Comparison of ENCODE assay signal across 11 cellular contexts in the genomic region with DNA sequence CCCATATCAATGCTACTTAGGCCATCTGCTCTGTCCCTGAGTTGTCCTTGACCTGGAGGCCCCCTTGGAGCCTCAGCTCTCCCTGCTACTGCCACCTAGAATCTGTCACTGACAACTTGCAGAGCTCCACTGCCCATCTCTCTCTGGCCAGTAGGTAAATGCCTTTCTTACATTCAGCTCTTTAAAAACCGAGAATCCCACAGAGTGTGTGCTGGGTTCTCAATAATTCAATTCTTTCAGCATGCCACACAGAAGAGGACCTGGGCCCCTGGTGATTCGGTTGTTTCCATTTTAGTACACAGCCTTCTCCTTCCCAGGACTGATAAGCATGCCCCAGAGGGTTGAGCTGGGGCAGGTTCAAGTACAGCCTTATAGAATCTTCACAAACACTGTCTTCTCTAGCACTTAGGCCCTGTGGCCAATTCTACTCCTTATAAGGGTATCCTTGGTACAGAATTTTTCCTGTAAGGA. TPM values are rescaled to one million over a fixed set of nuclear protein-coding genes. Genes with fewer than 3 reads are reported as not detected.
DNase-seq lines count a peak whose midpoint lies in the region; ATAC-seq and TF ChIP-seq lines count a peak whose summit lies in the region.
"Had no signal": no experiment of that assay in that cellular context is flagged by ENCODE, and none has a peak within 500 bp of the region (broad histone marks: within the 10 kb centered on the region; RNA-seq: fewer than 3 reads in every experiment).

No MANE protein-coding gene starts in this region.

- no peaks in the 10 kb centered on the region for H4K20me1 ChIP-seq in SU-DHL-6 (ENCODE audit: low read depth, low read length)

- no peaks in the 10 kb centered on the region for H3K79me2 ChIP-seq in SU-DHL-6 (ENCODE audit: insufficient read depth, low read length)

- H3K27ac ChIP-seq in SU-DHL-6 (ENCODE audit: low read depth, low read length) (no peak overlapping the region), cardiac muscle cell (peak overlapping the region; percentile 100), gastrocnemius medialis (peak overlapping the region in 3 of 4 donors; percentile 21 to 100 (median 99))

- H3K4me2 ChIP-seq in SU-DHL-6 (ENCODE audit: low read depth, low read length, poor library complexity, severe bottlenecking): no peak overlapping the region

- H3K9me3 ChIP-seq in SU-DHL-6 (ENCODE audit: insufficient read depth, low read length) (no peaks in the 10 kb centered on the region), cardiac muscle cell (ENCODE audit: low read depth) (no peaks in the 10 kb centered on the region), gastrocnemius medialis (no peaks in the 10 kb centered on the region), HAP-1 (no peaks in the 10 kb centered on the region)

- TF ChIP-seq CTCF in SU-DHL-6 (IDR thresholded peaks at IDR 0.05; ENCODE audit: insufficient read depth, low read length, poor library complexity, severe bottlenecking) (no peak), cardiac muscle cell (IDR thresholded peaks at IDR 0.05; ENCODE audit: low read depth, low read length) (no peak), gastrocnemius medialis (IDR thresholded peaks at IDR 0.05 in 4 of 5, conservative IDR thresholded peaks at IDR 0.05 in 1 of 5) (no peak)

- H3K9me2 ChIP-seq in SU-DHL-6 (replicated peaks; ENCODE audit: insufficient read depth, low read length): no peaks in the 10 kb centered on the region

- intact Hi-C loops in gastrocnemius medialis (cut with DNase I; ENCODE audit: low total_unique reads): no loop called here

- H3F3A ChIP-seq in SU-DHL-6 (ENCODE audit: insufficient read depth): peaks cover 11% of the 10 kb centered on the region

- H2AFZ ChIP-seq in SU-DHL-6 (ENCODE audit: low read depth, low read length, severe bottlenecking): peak overlapping the region; percentile 7

- no peak for TF ChIP-seq POLR2A in gastrocnemius medialis (IDR thresholded peaks at IDR 0.05)

- H3K4me3 ChIP-seq in SU-DHL-6 (ENCODE audit: insufficient read depth, low read length, poor library complexity, severe bottlenecking) (no peak overlapping the region), cardiac muscle cell (no peak overlapping the region), gastrocnemius medialis (no peak overlapping the region), HAP-1 (no peak overlapping the region)

- H3K36me3 ChIP-seq in SU-DHL-6 (ENCODE audit: low read length): no peaks in the 10 kb centered on the region
- no peaks in the 10 kb centered on the region for H3K36me3 ChIP-seq in cardiac muscle cell
- no peaks in the 10 kb centered on the region for H3K36me3 ChIP-seq in gastrocnemius medialis
- no peaks in the 10 kb centered on the region for H3K36me3 ChIP-seq in HAP-1 (replicated peaks)

- DNase-seq in DMS53 (lab: John Stamatoyannopoulos, UW): peak; percentile 26
- DNase-seq in DMS53 treated with DMSO at 0.1 percent for 48 hours (lab: John Stamatoyannopoulos, UW; ENCODE audit: unreplicated experiment): no peak
- DNase-seq in cardiac muscle cell (ENCODE audit: low read depth in 1 of 2, low spot score in 1 of 2): peak; percentile 23 to 81
- no peak for DNase-seq in gastrocnemius medialis
- no peak for DNase-seq in HAP-1 (ENCODE audit: low spot score in 2 of 2)
- DNase-seq in foreskin melanocyte: no peak
- no peak for DNase-seq in cortex of kidney (lab: John Stamatoyannopoulos, UW)
- DNase-seq: 8988T; activated effector memory CD4-positive, alpha-beta T cell treated with Interleukin-2 at 50 U/mL for 16 hours; NCI-H774 had no signal

- H3K4me1 ChIP-seq in cardiac muscle cell (ENCODE audit: low read depth) (peaks cover 32% of the 10 kb centered on the region), gastrocnemius medialis (peaks cover 3 to 8% of the 10 kb centered on the region in 2 donors), HAP-1 (peaks cover 17% of the 10 kb centered on the region)

- H3K27me3 ChIP-seq in SU-DHL-6 (ENCODE audit: low read length): no peaks in the 10 kb centered on the region
- H3K27me3 ChIP-seq in cardiac muscle cell: no peaks in the 10 kb centered on the region
- no peaks in the 10 kb centered on the region for H3K27me3 ChIP-seq in gastrocnemius medialis
- H3K27me3 ChIP-seq in HAP-1 (ENCODE audit: low read depth): no peaks in the 10 kb centered on the region

- no peak overlapping the region for H3K9ac ChIP-seq in SU-DHL-6 (ENCODE audit: low read length)

- ATAC-seq in gastrocnemius medialis: no peak

- in situ Hi-C loops in gastrocnemius medialis (cut with MboI; ENCODE audit: low sequenced_read_pairs in 4 of 4) (no loop called here), HAP-1 (cut with MboI; ENCODE audit: low sequenced_read_pairs) (no loop called here)

RNA-seq across cellular contexts. Expression of gene IPO7, which starts 22.0 kb away (rescaled TPM):
- total RNA-seq in cardiac muscle cell (88.3 and 103 TPM in 2 replicates), gastrocnemius medialis (100 to 1,000 TPM; 167 to 286 (median 179) TPM)
- polyA plus RNA-seq in cardiac muscle cell: 10.1 and 11.2 TPM in 2 replicates

RNA-seq across cellular contexts. Expression of gene TMEM41B, which starts 48.0 kb away (rescaled TPM):
- 77.0 and 95.7 TPM in 2 replicates for total RNA-seq in cardiac muscle cell
- polyA plus RNA-seq in cardiac muscle cell: 62.2 and 63.3 TPM in 2 replicates
- 10 to 100 TPM in 3 of 4 donors, 1 to 10 TPM in 1; 9.4 to 24.9 (median 15.5) TPM for total RNA-seq in gastrocnemius medialis

Comparison
In these comparisons a context has a peak if more than half of its experiments do, and no peak if none do; other contexts are left out.
1. DNase-seq: peak in DMS53 (single experiment) and cardiac muscle cell (2 of 2); none in DMS53 treated with DMSO at 0.1 percent for 48 hours (single experiment), gastrocnemius medialis (0 of 2), HAP-1 (0 of 2), foreskin melanocyte (single experiment) and cortex of kidney (single experiment).